1 cellular context compared by ENCODE assay signal in the genomic region with DNA sequence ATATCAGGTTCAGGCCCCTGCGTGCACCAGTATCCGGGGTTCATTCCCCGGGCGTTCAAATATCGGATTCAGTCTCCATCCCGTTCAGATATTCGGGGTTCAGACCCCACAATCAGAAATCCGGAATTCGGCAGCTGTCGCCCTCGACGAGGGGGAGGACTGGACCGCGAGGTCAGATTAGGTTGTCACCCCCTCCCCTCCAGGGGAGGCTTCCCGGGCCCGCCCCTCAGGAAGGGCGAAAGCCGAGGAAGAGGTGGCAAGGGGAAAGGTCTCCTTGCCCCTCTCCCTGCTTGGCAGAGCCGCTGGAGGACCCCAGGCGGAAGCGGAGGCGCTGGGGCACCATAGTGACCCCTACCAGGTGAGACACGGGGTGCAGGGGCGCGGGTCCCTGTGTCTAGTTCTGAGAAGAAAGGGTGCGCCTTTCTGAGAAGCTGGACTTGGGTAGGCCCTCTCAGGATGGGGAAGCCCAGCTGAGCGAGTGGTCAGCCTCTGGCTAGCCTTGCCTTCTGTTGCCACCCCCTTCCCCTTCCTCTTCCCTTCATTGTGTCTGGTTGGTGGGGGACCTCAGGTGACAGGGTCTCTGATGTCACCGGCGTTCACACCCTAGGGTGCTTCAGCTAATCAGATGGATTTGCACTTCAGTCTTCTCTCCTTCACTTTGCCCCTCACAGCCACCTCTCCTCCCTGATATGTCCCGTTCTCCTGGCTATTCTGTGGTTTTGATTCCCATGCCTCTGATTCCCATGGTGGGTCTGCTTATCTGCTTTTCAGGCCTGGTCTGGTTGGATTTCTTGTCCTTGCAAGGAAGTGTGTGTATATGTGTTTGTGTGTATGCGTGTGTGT.
TF ChIP-seq lines count a peak whose summit lies in the region.

No MANE protein-coding gene starts in this region.

TF ChIP-seq in GM12878, 131 proteins besides CTCF, POLR2A, EP300 and RAD21:
- TF ChIP-seq, protein P1, sequence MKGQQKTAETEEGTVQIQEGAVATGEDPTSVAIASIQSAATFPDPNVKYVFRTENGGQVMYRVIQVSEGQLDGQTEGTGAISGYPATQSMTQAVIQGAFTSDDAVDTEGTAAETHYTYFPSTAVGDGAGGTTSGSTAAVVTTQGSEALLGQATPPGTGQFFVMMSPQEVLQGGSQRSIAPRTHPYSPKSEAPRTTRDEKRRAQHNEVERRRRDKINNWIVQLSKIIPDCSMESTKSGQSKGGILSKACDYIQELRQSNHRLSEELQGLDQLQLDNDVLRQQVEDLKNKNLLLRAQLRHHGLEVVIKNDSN (IDR thresholded peaks at IDR 0.05; ENCODE audit: borderline replicate concordance, extremely low read length, insufficient read depth, low read depth, low read length), result peak; percentile 2
- 0 out of 2 replicates have a peak, but pooled peaks have one; percentile 29 for TF ChIP-seq HDGF (IDR thresholded peaks at IDR 0.05)
- peak; percentile 30; the same call in 1 of the 2 replicates for TF ChIP-seq SPI1 (IDR thresholded peaks at IDR 0.05; ENCODE audit: borderline replicate concordance, insufficient read depth, low read depth, low read length)
- TF ChIP-seq NR2F1 (conservative IDR thresholded peaks at IDR 0.05), result peak; percentile 36
- TF ChIP-seq HDAC6 (IDR thresholded peaks at IDR 0.05; ENCODE audit: unreplicated experiment), result no peak
- 0 out of 2 replicates have a peak, but pooled peaks have one; percentile 19 for TF ChIP-seq BACH1 (IDR thresholded peaks at IDR 0.05; ENCODE audit: borderline replicate concordance)
- TF ChIP-seq RUNX3 (IDR thresholded peaks at IDR 0.05; ENCODE audit: low read length), result 0 out of 2 replicates have a peak, but pooled peaks have one; percentile 7
- peak; percentile 35; the same call in 1 of the 2 replicates for TF ChIP-seq RAD51 (IDR thresholded peaks at IDR 0.05)
- no peak for TF ChIP-seq CREB1 (IDR thresholded peaks at IDR 0.05; ENCODE audit: low read depth)
